In the genomic region with DNA sequence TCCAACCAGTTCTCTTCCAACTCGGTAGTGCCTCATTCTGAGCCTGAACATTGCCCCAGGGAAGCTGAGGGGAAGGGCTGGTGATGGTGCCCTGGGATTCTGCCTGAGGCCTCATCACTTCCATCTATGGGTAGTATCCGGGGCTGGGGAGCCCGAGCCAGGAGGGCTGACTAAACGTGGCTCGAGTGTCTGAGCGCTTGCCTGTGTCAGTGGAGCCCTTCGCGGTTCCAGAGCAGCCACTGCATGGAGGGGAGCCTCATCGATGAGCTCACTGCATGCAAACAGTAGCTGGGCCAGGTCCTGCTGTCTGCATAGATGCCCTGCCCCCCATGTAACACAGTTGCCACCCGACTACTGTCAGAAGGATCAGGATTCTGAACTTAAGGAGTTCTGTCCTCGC, we compare ENCODE assay signal across 24 cellular contexts.
A peak's percentile ranks its signal among the peaks of the same experiment; 100 is the strongest.
DNase-seq lines count a peak whose midpoint lies in the region; ATAC-seq and TF ChIP-seq lines count a peak whose summit lies in the region.
"Had no signal": no experiment of that assay in that cellular context is flagged by ENCODE, and none has a peak within 500 bp of the region (broad histone marks: within the 10 kb centered on the region; RNA-seq: fewer than 3 reads in every experiment).

No MANE protein-coding gene starts in this region.

- no peak for TF ChIP-seq EP300 in sigmoid colon (IDR thresholded peaks at IDR 0.05)

- H3K9ac ChIP-seq in IMR-90 (ENCODE audit: low read depth, low read length) = no peak overlapping the region
- H3K9ac ChIP-seq: KMS-11 had no signal

- TF ChIP-seq RAD21 in IMR-90 (IDR thresholded peaks at IDR 0.05; ENCODE audit: low read length) = no peak

- no peak overlapping the region for H3K27ac ChIP-seq in IMR-90 (ENCODE audit: insufficient read depth, low read length)
- H3K27ac ChIP-seq in sigmoid colon = peak overlapping the region in 3 of 4 donors; percentile 23 to 93 (median 39)
- no peak overlapping the region for H3K27ac ChIP-seq in dorsolateral prefrontal cortex
- no peak overlapping the region for H3K27ac ChIP-seq in prostate gland
- H3K27ac ChIP-seq: cardiac muscle cell, heart left ventricle, KMS-11, psoas muscle, RWPE1, upper lobe of left lung had no signal

- no peak overlapping the region for H3K56ac ChIP-seq in IMR-90 (ENCODE audit: extremely low read depth, insufficient read depth, low read length)

- H3K79me1 ChIP-seq in IMR-90 (ENCODE audit: low read depth in 1 of 2, low read length in 2 of 2) = peaks cover 51 to 96% of the 10 kb centered on the region in 2 experiments

- H3K9me3 ChIP-seq in IMR-90 (ENCODE audit: control insufficient read depth, insufficient read depth, low read length) = no peaks in the 10 kb centered on the region
- H3K9me3 ChIP-seq in sigmoid colon = no peaks in the 10 kb centered on the region
- no peaks in the 10 kb centered on the region for H3K9me3 ChIP-seq in prostate gland
- H3K9me3 ChIP-seq: adrenal gland, heart left ventricle, psoas muscle, upper lobe of left lung had no signal

- no peak for TF ChIP-seq CTCF in IMR-90 (conservative IDR thresholded peaks at IDR 0.05; ENCODE audit: low read depth, low read length)
- no peak for TF ChIP-seq CTCF in fibroblast of mammary gland (conservative IDR thresholded peaks at IDR 0.05; ENCODE audit: control insufficient read depth, insufficient read depth, low read depth, low read length)
- no peak for TF ChIP-seq CTCF in sigmoid colon (IDR thresholded peaks at IDR 0.05)
- TF ChIP-seq CTCF in dorsolateral prefrontal cortex (IDR thresholded peaks at IDR 0.05 in 54 of 56, conservative IDR thresholded peaks at IDR 0.05 in 2 of 56; ENCODE audit: low read depth in 1 of 56, partially characterized antibody in 56 of 56) = no peak
- TF ChIP-seq CTCF in prostate gland (IDR thresholded peaks at IDR 0.05) = no peak

- H3K4ac ChIP-seq in IMR-90 (ENCODE audit: low read depth, low read length) = peak overlapping the region; percentile 40

- intact Hi-C loops in IMR-90 (cut with micrococcal nuclease) = loop anchor here (5.0 kb wide), 1 partner anchor 72 kb away; no protein-coding TSS in a partner anchor
- intact Hi-C loops in sigmoid colon (cut with DNase I) = loop anchor here (5.0 kb wide), 4 partner anchors 38 to 212 kb away; a partner anchor contains a TSS
- intact Hi-C loops in dorsolateral prefrontal cortex (cut with DNase I) = no loop called here
- intact Hi-C loops in prostate gland (cut with DNase I) = loop anchor here (5.0 to 10.0 kb wide), 4 partner anchors 37 to 130 kb away; a partner anchor contains a TSS

- dilution Hi-C loops in IMR-90 (cut with HindIII; ENCODE audit: low sequenced_read_pairs, unreplicated experiment) = no loop called here

- H3K4me3 ChIP-seq in IMR-90 (ENCODE audit: insufficient read depth, low read depth, low read length) = no peak overlapping the region
- H3K4me3 ChIP-seq in fibroblast of mammary gland (ENCODE audit: control insufficient read depth, low read depth, low read length) = no peak overlapping the region
- H3K4me3 ChIP-seq in sigmoid colon = no peak overlapping the region
- H3K4me3 ChIP-seq in dorsolateral prefrontal cortex = no peak overlapping the region
- H3K4me3 ChIP-seq in prostate gland = no peak overlapping the region
- H3K4me3 ChIP-seq: adrenal gland, cardiac muscle cell, heart left ventricle, psoas muscle, upper lobe of left lung had no signal

- H2BK20ac ChIP-seq in IMR-90 (ENCODE audit: low read depth, low read length) = no peak overlapping the region

- no peak overlapping the region for H3K18ac ChIP-seq in IMR-90 (ENCODE audit: low read depth, low read length)

- H2BK5ac ChIP-seq in IMR-90 (ENCODE audit: low read depth, low read length, poor library complexity, severe bottlenecking) = no peak overlapping the region

- H3K4me1 ChIP-seq in IMR-90 (ENCODE audit: control insufficient read depth, insufficient read depth, low read length) (peaks cover 56% of the 10 kb centered on the region), sigmoid colon (peaks cover 0 to 54% (median 44%) of the 10 kb centered on the region in 4 donors), prostate gland (replicated peaks) (no peaks in the 10 kb centered on the region)

- peaks cover 70% of the 10 kb centered on the region for H3K9me1 ChIP-seq in IMR-90 (ENCODE audit: insufficient read depth, low read length)

- peak; percentile 62 for DNase-seq in EH (ENCODE audit: low read depth)
- DNase-seq in IMR-90 = peak; percentile 57
- DNase-seq in fibroblast of mammary gland (ENCODE audit: low read depth) = peak; percentile 76
- peak; percentile 72 for DNase-seq in sigmoid colon
- no peak for DNase-seq in dorsolateral prefrontal cortex
- no peak for DNase-seq in prostate gland (ENCODE audit: low spot score)
- DNase-seq: activated CD4-positive, alpha-beta memory T cell treated with anti-CD3 and anti-CD28 coated beads, Interleukin-2, amount 10 ng/mL, durations not matched to agents 7 days and 5 days; activated CD4-positive, CD25-positive, alpha-beta regulatory T cell; activated gamma-delta T cell treated with Interleukin-2 at 50 U/mL for 16 hours; activated T-cell treated with anti-CD3 and anti-CD28 coated beads for 4 hours; adrenal gland; midbrain; NCI-H187; NCI-H526; stimulated activated CD8-positive, alpha-beta memory T cell treated with anti-CD3 and anti-CD28 coated beads, Interleukin-4, amount 100 ng/mL, for 48 hours; upper lobe of left lung had no signal

- in situ Hi-C loops in IMR-90 (cut with MboI; ENCODE audit: low sequenced_read_pairs) = no loop called here

- H2AK9ac ChIP-seq in IMR-90 (replicated peaks; ENCODE audit: low read depth, low read length, poor library complexity) = peak overlapping the region; percentile 9

- peak overlapping the region; percentile 29; the same call in 1 of the 2 replicates for H3K23ac ChIP-seq in IMR-90 (ENCODE audit: low read depth, low read length)

- peaks cover 78% of the 10 kb centered on the region for H4K20me1 ChIP-seq in IMR-90 (ENCODE audit: insufficient read depth, low read length)

- 84% methylated on average over 7 of the region's 11 CpGs; no CpG with 5 or more reads in 1 of the 2 experiments for WGBS in IMR-90 (ENCODE audit: extremely low coverage in 2 of 2, insufficient read length in 1 of 2), 2 experiments
- WGBS in sigmoid colon, 2 donors = 79 to 81% methylated on average over 11 of the region's 11 CpGs
- 68% methylated on average over 11 of the region's 11 CpGs for WGBS in prostate gland

- H2AFZ ChIP-seq in IMR-90 (replicated peaks; ENCODE audit: low read length, poor library complexity) = no peak overlapping the region

- ATAC-seq in IMR-90 (ENCODE audit: low read depth) (peak; percentile 6; the same call in 1 of the 2 replicates), GM18502 (IDR thresholded peaks at IDR 0.05; ENCODE audit: poor library complexity, unreplicated experiment) (no peak), GM21515 (IDR thresholded peaks at IDR 0.05; ENCODE audit: unreplicated experiment) (no peak)
- ATAC-seq: HCT116, heart left ventricle, psoas muscle had no signal

- no peak overlapping the region; a peak in 1 of 4 replicates for H4K8ac ChIP-seq in IMR-90 (ENCODE audit: low read depth in 2 of 2, low read length in 2 of 2)

- H3K36me3 ChIP-seq in IMR-90 (ENCODE audit: control insufficient read depth, insufficient read depth, low read length) (peaks cover 2% of the 10 kb centered on the region; the same call in 1 of the 2 replicates), sigmoid colon (no peaks in the 10 kb centered on the region), prostate gland (no peaks in the 10 kb centered on the region)
- H3K36me3 ChIP-seq: adrenal gland, cardiac muscle cell, heart left ventricle, upper lobe of left lung had no signal

- no peak overlapping the region for H3K14ac ChIP-seq in IMR-90 (replicated peaks; ENCODE audit: low read depth, low read length)

- no peaks in the 10 kb centered on the region for H3K27me3 ChIP-seq in IMR-90 (ENCODE audit: control insufficient read depth, insufficient read depth, low read length)
- no peaks in the 10 kb centered on the region for H3K27me3 ChIP-seq in sigmoid colon
- peaks cover 0 to 6% (median 0%) of the 10 kb centered on the region in 45 donors for H3K27me3 ChIP-seq in dorsolateral prefrontal cortex
- no peaks in the 10 kb centered on the region for H3K27me3 ChIP-seq in prostate gland (replicated peaks; ENCODE audit: insufficient read depth)
- H3K27me3 ChIP-seq: adrenal gland, cardiac muscle cell had no signal

- no peak overlapping the region for H2BK15ac ChIP-seq in IMR-90 (ENCODE audit: low read depth, low read length)

- no TSS peak for BruUV-seq in IMR-90 (replicated peaks; lab: Mats Ljungman, UMichigan)

- no peak overlapping the region for H3K4me2 ChIP-seq in IMR-90 (ENCODE audit: low read depth, low read length)
- H3K4me2 ChIP-seq: KMS-11 had no signal

- H4K91ac ChIP-seq in IMR-90 (ENCODE audit: insufficient read depth, low read depth, low read length) = peak overlapping the region; percentile 15; the same call in 1 of the 2 replicates

- CTCF ChIA-PET in IMR-90 (lab: Yijun Ruan, JAX) = interaction anchor here (0.5 kb wide), 1 partner anchor 133 kb away, joined by 3 read pairs; no protein-coding TSS in a partner anchor

- TF ChIP-seq POLR2A in IMR-90 (IDR thresholded peaks at IDR 0.05; ENCODE audit: low read depth, low read length) (no peak), sigmoid colon (IDR thresholded peaks at IDR 0.05) (no peak), prostate gland (IDR thresholded peaks at IDR 0.05) (no peak)

- no peak overlapping the region for H4K5ac ChIP-seq in IMR-90 (ENCODE audit: low read depth, low read length)

- H2BK120ac ChIP-seq in IMR-90 (ENCODE audit: low read depth, low read length) = no peak overlapping the region; the same call in 1 of the 2 replicates

- peak overlapping the region; percentile 29 for H2AK5ac ChIP-seq in IMR-90 (ENCODE audit: low read depth, low read length)

- POLR2A ChIA-PET in IMR-90 (lab: Charles Lee; ENCODE audit: unreplicated experiment) = no interaction called here

TF ChIP-seq in IMR-90, 13 proteins besides CTCF, POLR2A, EP300 and RAD21:
- TF ChIP-seq, protein P1, sequence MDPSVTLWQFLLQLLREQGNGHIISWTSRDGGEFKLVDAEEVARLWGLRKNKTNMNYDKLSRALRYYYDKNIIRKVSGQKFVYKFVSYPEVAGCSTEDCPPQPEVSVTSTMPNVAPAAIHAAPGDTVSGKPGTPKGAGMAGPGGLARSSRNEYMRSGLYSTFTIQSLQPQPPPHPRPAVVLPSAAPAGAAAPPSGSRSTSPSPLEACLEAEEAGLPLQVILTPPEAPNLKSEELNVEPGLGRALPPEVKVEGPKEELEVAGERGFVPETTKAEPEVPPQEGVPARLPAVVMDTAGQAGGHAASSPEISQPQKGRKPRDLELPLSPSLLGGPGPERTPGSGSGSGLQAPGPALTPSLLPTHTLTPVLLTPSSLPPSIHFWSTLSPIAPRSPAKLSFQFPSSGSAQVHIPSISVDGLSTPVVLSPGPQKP (IDR thresholded peaks at IDR 0.05; ENCODE audit: borderline replicate concordance, low read depth, low read length) = no peak
- no peak for TF ChIP-seq CEBPB (IDR thresholded peaks at IDR 0.05; ENCODE audit: low read depth, low read length)
- TF ChIP-seq CHD1 (IDR thresholded peaks at IDR 0.05; ENCODE audit: low read depth, low read length) = no peak
- TF ChIP-seq NFE2L2 (IDR thresholded peaks at IDR 0.05; ENCODE audit: low read depth, low read length) = no peak

Comparison
In these comparisons a context has a peak if more than half of its experiments do, and no peak if none do; other contexts are left out.
1. DNase-seq: peak in EH (single experiment), IMR-90 (single experiment), fibroblast of mammary gland (single experiment) and sigmoid colon (single experiment); none in dorsolateral prefrontal cortex (0 of 10) and prostate gland (single experiment).
2. H3K27ac ChIP-seq: peak in sigmoid colon (3 of 4); none in IMR-90 (single experiment), dorsolateral prefrontal cortex (0 of 59) and prostate gland (0 of 2).
3. intact Hi-C loops: an anchor here in IMR-90 (5.0 kb wide), sigmoid colon (5.0 kb wide) and prostate gland (5.0 to 10.0 kb wide); none called in dorsolateral prefrontal cortex.